16 cellular contexts compared by ENCODE assay signal in the genomic region with DNA sequence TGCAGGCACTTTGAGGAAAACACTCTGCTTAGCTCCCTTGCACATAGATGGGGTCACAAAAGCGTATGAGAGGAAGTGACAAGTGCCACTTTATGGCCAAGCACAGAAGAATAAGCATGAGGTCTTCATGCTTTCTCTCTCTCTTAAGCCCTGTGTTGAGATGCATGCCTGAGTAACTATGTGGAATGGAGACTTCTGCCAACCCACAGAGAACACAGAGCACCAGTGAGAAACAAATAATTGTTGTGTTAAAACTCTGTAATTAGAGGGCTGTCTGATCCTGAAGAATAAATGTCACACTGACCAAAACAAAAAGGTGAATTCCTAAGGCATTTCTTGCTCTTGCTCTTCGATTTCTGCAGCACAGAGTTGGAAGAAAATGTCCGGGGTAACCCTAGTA.
A peak's percentile ranks its signal among the peaks of the same experiment; 100 is the strongest.
DNase-seq lines count a peak whose midpoint lies in the region; TF ChIP-seq lines count a peak whose summit lies in the region.
"Had no signal": no experiment of that assay in that cellular context is flagged by ENCODE, and none has a peak within 500 bp of the region (broad histone marks: within the 10 kb centered on the region; RNA-seq: fewer than 3 reads in every experiment).

No MANE protein-coding gene starts in this region.

- H3K27ac ChIP-seq in hepatocyte, result no peak overlapping the region
- H3K27ac ChIP-seq: PC-9, SK-N-MC had no signal

- H3K4me3 ChIP-seq in choroid plexus epithelial cell (ENCODE audit: low read depth, low read length) (no peak overlapping the region), hepatocyte (no peak overlapping the region)
- H3K4me3 ChIP-seq: PC-9, SK-N-MC had no signal

- no peaks in the 10 kb centered on the region for H3K36me3 ChIP-seq in hepatocyte (replicated peaks; ENCODE audit: insufficient read depth, low read depth)

- H3K9me3 Mint-ChIP-seq in activated naive CD4-positive, alpha-beta T cell treated with anti-CD3 and anti-CD28 coated beads, Interleukin-2, amount 10 ng/mL, durations not matched to agents 7 days and 5 days, result peaks cover 7% of the 10 kb centered on the region

- TF ChIP-seq CTCF in choroid plexus epithelial cell (conservative IDR thresholded peaks at IDR 0.05; ENCODE audit: low read depth, low read length), result no peak
- TF ChIP-seq CTCF in hepatocyte (IDR thresholded peaks at IDR 0.05; ENCODE audit: poor library complexity), result no peak

- no peaks in the 10 kb centered on the region for H3K36me3 Mint-ChIP-seq in activated naive CD4-positive, alpha-beta T cell treated with anti-CD3 and anti-CD28 coated beads, Interleukin-2, amount 10 ng/mL, durations not matched to agents 7 days and 5 days
- H3K36me3 Mint-ChIP-seq: CD8-positive, alpha-beta T cell had no signal

- peak; percentile 28 to 40 for DNase-seq in NCI-H446 (lab: John Stamatoyannopoulos, UW)
- DNase-seq in choroid plexus epithelial cell (ENCODE audit: low read depth), result peak; percentile 0
- DNase-seq in left kidney (ENCODE audit: low read depth, low spot score), result peak; percentile 27
- peak; percentile 61 for DNase-seq in superior temporal gyrus (ENCODE audit: extremely low spot score)
- no peak for DNase-seq in activated naive CD4-positive, alpha-beta T cell treated with anti-CD3 and anti-CD28 coated beads, Interleukin-2, amount 10 ng/mL, durations not matched to agents 7 days and 5 days
- DNase-seq in hepatocyte (ENCODE audit: low spot score), result no peak
- no peak for DNase-seq in RKO (ENCODE audit: low spot score)
- no peak for DNase-seq in NCI-H2171 treated with DMSO at 0.1 percent for 48 hours (lab: John Stamatoyannopoulos, UW)
- DNase-seq: CD8-positive, alpha-beta T cell; H9; IMR-90; NCI-H1436 treated with DMSO at 0.1 percent for 48 hours; NCI-H2081 treated with DMSO at 0.1 percent for 48 hours; NCI-H345; PC-9 had no signal

- H3K4me1 ChIP-seq in hepatocyte (ENCODE audit: insufficient read depth), result no peaks in the 10 kb centered on the region

- H3K27ac Mint-ChIP-seq in activated naive CD4-positive, alpha-beta T cell treated with anti-CD3 and anti-CD28 coated beads, Interleukin-2, amount 10 ng/mL, durations not matched to agents 7 days and 5 days, result no peak overlapping the region
- H3K27ac Mint-ChIP-seq: CD8-positive, alpha-beta T cell had no signal

- H3K27me3 Mint-ChIP-seq in activated naive CD4-positive, alpha-beta T cell treated with anti-CD3 and anti-CD28 coated beads, Interleukin-2, amount 10 ng/mL, durations not matched to agents 7 days and 5 days, result no peaks in the 10 kb centered on the region

- no peaks in the 10 kb centered on the region for H3K4me1 Mint-ChIP-seq in activated naive CD4-positive, alpha-beta T cell treated with anti-CD3 and anti-CD28 coated beads, Interleukin-2, amount 10 ng/mL, durations not matched to agents 7 days and 5 days

- no peaks in the 10 kb centered on the region for H3K9me3 ChIP-seq in hepatocyte (ENCODE audit: low read depth)

- no peaks in the 10 kb centered on the region for H4K20me1 ChIP-seq in hepatocyte (ENCODE audit: insufficient read depth, poor library complexity, severe bottlenecking)

- no peaks in the 10 kb centered on the region for H3K9me2 ChIP-seq in hepatocyte (replicated peaks; ENCODE audit: insufficient read depth)

- H3K4me3 Mint-ChIP-seq in activated naive CD4-positive, alpha-beta T cell treated with anti-CD3 and anti-CD28 coated beads, Interleukin-2, amount 10 ng/mL, durations not matched to agents 7 days and 5 days, result no peak overlapping the region
- H3K4me3 Mint-ChIP-seq: CD8-positive, alpha-beta T cell; H9 had no signal

- H3K4me2 ChIP-seq in hepatocyte, result no peak overlapping the region
- H3K4me2 ChIP-seq: PC-9 had no signal

- WGBS in hepatocyte (ENCODE audit: low lambda C conversion rate, missing lambda C conversion rate), result 57% methylated on average over 3 of the region's 3 CpGs

- H3K27me3 ChIP-seq in hepatocyte, result no peaks in the 10 kb centered on the region

- H2AFZ ChIP-seq in hepatocyte, result no peak overlapping the region
- H2AFZ ChIP-seq: PC-9 had no signal

- no peaks in the 10 kb centered on the region for H3K79me2 ChIP-seq in hepatocyte

- CTCF ChIA-PET in activated naive CD4-positive, alpha-beta T cell treated with anti-CD3 and anti-CD28 coated beads, Interleukin-2, amount 10 ng/mL, durations not matched to agents 7 days and 5 days (lab: Charles Lee), result no interaction called here

Comparison
In these comparisons a context has a peak if more than half of its experiments do, and no peak if none do; other contexts are left out.
1. DNase-seq: peak in NCI-H446 (2 of 2), choroid plexus epithelial cell (single experiment), left kidney (single experiment) and superior temporal gyrus (single experiment); none in activated naive CD4-positive, alpha-beta T cell treated with anti-CD3 and anti-CD28 coated beads, Interleukin-2, amount 10 ng/mL, durations not matched to agents 7 days and 5 days (single experiment), hepatocyte (single experiment), RKO (single experiment) and NCI-H2171 treated with DMSO at 0.1 percent for 48 hours (single experiment).